14 cellular contexts compared by ENCODE assay signal in genomic region chr10:126459032-126459831, GRCh38.
A peak's percentile ranks its signal among the peaks of the same experiment; 100 is the strongest.
DNase-seq lines count a peak whose midpoint lies in the region; ATAC-seq, FAIRE-seq and TF ChIP-seq lines count a peak whose summit lies in the region.
"Had no signal": no experiment of that assay in that cellular context is flagged by ENCODE, and none has a peak within 500 bp of the region (broad histone marks: within the 10 kb centered on the region; RNA-seq: fewer than 3 reads in every experiment).

No MANE protein-coding gene starts in this region.

- no peaks in the 10 kb centered on the region for H3K79me1 ChIP-seq in mesendoderm (ENCODE audit: low read length)

- no peak overlapping the region for H3K4ac ChIP-seq in mesendoderm (ENCODE audit: low read depth, low read length)

- no peak overlapping the region for H3K18ac ChIP-seq in mesendoderm (ENCODE audit: low read length)

- H3K4me2 ChIP-seq in mesendoderm (ENCODE audit: low read length), result no peak overlapping the region

- no peak overlapping the region for H3K56ac ChIP-seq in mesendoderm (ENCODE audit: low read length)

- no peak for ATAC-seq in GM21529 (IDR thresholded peaks at IDR 0.05; ENCODE audit: unreplicated experiment)

- no peak overlapping the region for H2AK5ac ChIP-seq in mesendoderm (ENCODE audit: low read length)

- H4K5ac ChIP-seq in mesendoderm (ENCODE audit: low read length), result no peak overlapping the region

- H2BK15ac ChIP-seq in mesendoderm (replicated peaks; ENCODE audit: low read depth), result no peak overlapping the region

- H4K8ac ChIP-seq in mesendoderm (ENCODE audit: low read depth, low read length), result no peak overlapping the region

- no peaks in the 10 kb centered on the region for H3K27me3 ChIP-seq in bronchial epithelial cell (ENCODE audit: control insufficient read depth, insufficient read depth, low read length)
- H3K27me3 ChIP-seq in mesendoderm (ENCODE audit: insufficient read depth, low read length, poor library complexity), result no peaks in the 10 kb centered on the region
- H3K27me3 ChIP-seq: BE2C had no signal

- H3K4me1 ChIP-seq in mesendoderm (ENCODE audit: control insufficient read depth, low read depth, low read length), result no peaks in the 10 kb centered on the region
- H3K4me1 ChIP-seq: left ventricle myocardium inferior had no signal

- H3K79me2 ChIP-seq in mesendoderm (ENCODE audit: control insufficient read depth, insufficient read depth, low read length), result no peaks in the 10 kb centered on the region

- FAIRE-seq in bronchial epithelial cell (lab: Jason Lieb, UNC), result peak; percentile 43

- peak; percentile 77 for DNase-seq in AG08395 (ENCODE audit: low spot score)
- DNase-seq in HT1080 (ENCODE audit: low read depth), result peak; percentile 68
- peak; percentile 53 for DNase-seq in bronchial epithelial cell (ENCODE audit: low read depth)
- DNase-seq in mesendoderm, result peak; percentile 22
- DNase-seq in mesenteric fat pad (ENCODE audit: low spot score), result no peak
- DNase-seq in NCI-H748 (lab: John Stamatoyannopoulos, UW; ENCODE audit: unreplicated experiment), result no peak
- no peak for DNase-seq in NCI-H1092 (lab: John Stamatoyannopoulos, UW)
- DNase-seq: BE2C, DMS79, left ventricle myocardium inferior, NCI-H1436, SHP77 treated with DMSO at 0.1 percent for 48 hours had no signal

- no peak overlapping the region for H2BK120ac ChIP-seq in mesendoderm (ENCODE audit: low read depth, low read length)

- no peak overlapping the region for H2BK5ac ChIP-seq in mesendoderm (ENCODE audit: low read length)

- H3K36me3 ChIP-seq in bronchial epithelial cell (ENCODE audit: control insufficient read depth, insufficient read depth, low read length) (no peaks in the 10 kb centered on the region), mesendoderm (ENCODE audit: control insufficient read depth, insufficient read depth, low read length) (no peaks in the 10 kb centered on the region)
- H3K36me3 ChIP-seq: BE2C, left ventricle myocardium inferior had no signal

- no peak overlapping the region for H3K9ac ChIP-seq in mesendoderm (ENCODE audit: low read length)

- H3K23ac ChIP-seq in mesendoderm (ENCODE audit: low read length), result no peak overlapping the region

- TF ChIP-seq CTCF in bronchial epithelial cell (IDR thresholded peaks at IDR 0.05; ENCODE audit: insufficient read depth, low read length, severe bottlenecking), result peak; percentile 6

- no CpG with 5 or more reads among the region's 20 CpGs for WGBS in mesendoderm (ENCODE audit: extremely low coverage, insufficient coverage, low lambda C conversion rate)

- no peak overlapping the region for H3K4me3 ChIP-seq in bronchial epithelial cell (ENCODE audit: low read depth, low read length)
- H3K4me3 ChIP-seq in mesendoderm (ENCODE audit: low read length), result no peak overlapping the region
- H3K4me3 ChIP-seq: left ventricle myocardium inferior had no signal

- no peak overlapping the region for H3K27ac ChIP-seq in mesendoderm (ENCODE audit: low read depth, low read length)
- H3K27ac ChIP-seq: left ventricle myocardium inferior, VCaP had no signal

Comparison
In these comparisons a context has a peak if more than half of its experiments do, and no peak if none do; other contexts are left out.
1. DNase-seq: peak in AG08395 (single experiment), HT1080 (single experiment), bronchial epithelial cell (single experiment) and mesendoderm (single experiment); none in mesenteric fat pad (single experiment), NCI-H748 (single experiment) and NCI-H1092 (single experiment).